Comparison of ENCODE assay signal across 8 cellular contexts in the genomic region with DNA sequence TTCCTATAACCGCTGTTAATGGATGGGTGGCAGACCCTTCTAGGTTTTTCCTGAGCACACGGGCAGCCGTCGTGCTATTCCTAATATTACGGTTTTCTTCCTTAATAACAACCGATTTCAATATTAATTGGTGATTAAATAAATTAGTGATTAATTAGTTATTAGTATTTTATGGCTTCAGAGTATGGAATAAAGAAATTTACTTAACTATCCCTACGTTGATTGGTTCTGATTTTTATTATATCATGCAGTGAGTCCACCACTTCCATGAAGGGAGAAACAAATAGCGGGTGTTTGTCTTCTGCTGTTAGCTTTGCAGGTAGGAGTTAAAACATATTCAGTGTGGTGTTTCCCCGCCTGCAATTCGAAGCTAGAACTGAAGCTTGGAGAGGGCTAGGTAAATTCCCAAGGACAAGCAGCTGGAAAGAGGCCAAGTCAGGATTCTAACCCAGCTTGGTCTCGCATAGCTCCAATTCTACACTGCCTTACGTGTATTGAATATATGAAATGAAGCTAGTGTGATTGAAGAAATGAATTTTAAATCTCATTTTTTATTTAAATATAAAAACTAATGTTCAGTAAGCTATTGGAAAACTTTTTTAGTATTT. TPM values are rescaled to one million over a fixed set of nuclear protein-coding genes. Genes with fewer than 3 reads are reported as not detected.
DNase-seq lines count a peak whose midpoint lies in the region; ATAC-seq, FAIRE-seq and TF ChIP-seq lines count a peak whose summit lies in the region.

No MANE protein-coding gene starts in this region.

- H3K27me3 ChIP-seq in BJ (ENCODE audit: control insufficient read depth, insufficient read depth, low read length), result no peaks in the 10 kb centered on the region
- no peaks in the 10 kb centered on the region for H3K27me3 ChIP-seq in cardiac muscle cell

- peaks cover 24 to 34% (median 27%) of the 10 kb centered on the region in 3 donors for H3K4me1 Mint-ChIP-seq in IgD-negative memory B cell
- H3K4me1 Mint-ChIP-seq in activated T-helper 17 cell treated with anti-CD3 and anti-CD28 coated beads, Interleukin-2, amount 50 U/mL, for 72 hours, result peaks cover 28% of the 10 kb centered on the region
- H3K4me1 Mint-ChIP-seq in progenitor cell of endocrine pancreas (ENCODE audit: low read depth), result peaks cover 31% of the 10 kb centered on the region

- H3K27ac Mint-ChIP-seq in IgD-negative memory B cell (peak overlapping the region; percentile 97 to 100 (median 100)), progenitor cell of endocrine pancreas (peak overlapping the region; percentile 100)
- H3K27ac Mint-ChIP-seq in activated T-helper 17 cell treated with anti-CD3 and anti-CD28 coated beads, Interleukin-2, amount 50 U/mL, for 72 hours, result peak overlapping the region; percentile 99

- TF ChIP-seq POLR2A in GM18505 (IDR thresholded peaks at IDR 0.05; ENCODE audit: borderline replicate concordance, extremely low read depth, insufficient read depth, insufficient read length), result no peak

- H3K9me3 Mint-ChIP-seq in IgD-negative memory B cell (no peaks in the 10 kb centered on the region), progenitor cell of endocrine pancreas (ENCODE audit: low read depth) (no peaks in the 10 kb centered on the region)
- no peaks in the 10 kb centered on the region for H3K9me3 Mint-ChIP-seq in activated T-helper 17 cell treated with anti-CD3 and anti-CD28 coated beads, Interleukin-2, amount 50 U/mL, for 72 hours

- peak overlapping the region; percentile 69 for H3K4me3 ChIP-seq in BJ (ENCODE audit: low read depth, low read length)
- H3K4me3 ChIP-seq in cardiac muscle cell, result peak overlapping the region; percentile 60

- H3K36me3 Mint-ChIP-seq in IgD-negative memory B cell, result no peaks in the 10 kb centered on the region
- H3K36me3 Mint-ChIP-seq in activated T-helper 17 cell treated with anti-CD3 and anti-CD28 coated beads, Interleukin-2, amount 50 U/mL, for 72 hours (ENCODE audit: low read depth), result peaks cover 45% of the 10 kb centered on the region
- H3K36me3 Mint-ChIP-seq in progenitor cell of endocrine pancreas (ENCODE audit: insufficient read depth), result peaks cover 4% of the 10 kb centered on the region

- H3K36me3 ChIP-seq in BJ (ENCODE audit: control insufficient read depth, insufficient read depth, low read length) (no peaks in the 10 kb centered on the region; the same call in 1 of the 2 replicates), cardiac muscle cell (no peaks in the 10 kb centered on the region)

- no peak for FAIRE-seq in D721Med (lab: Jason Lieb, UNC)

- H3K4me1 ChIP-seq in cardiac muscle cell (ENCODE audit: low read depth), result peaks cover 15% of the 10 kb centered on the region

- peak overlapping the region; percentile 98 for H3K27ac ChIP-seq in cardiac muscle cell

- peak; percentile 44 for ATAC-seq in activated T-helper 17 cell treated with anti-CD3 and anti-CD28 coated beads, Interleukin-2, amount 50 U/mL, for 72 hours (replicated peaks)
- ATAC-seq in GM18505 (IDR thresholded peaks at IDR 0.05; ENCODE audit: unreplicated experiment) (no peak), GM19035 (IDR thresholded peaks at IDR 0.05; ENCODE audit: unreplicated experiment) (no peak)

- no peak for TF ChIP-seq CTCF in BJ (IDR thresholded peaks at IDR 0.05; ENCODE audit: insufficient read depth, low read depth, low read length)
- no peak for TF ChIP-seq CTCF in cardiac muscle cell (IDR thresholded peaks at IDR 0.05; ENCODE audit: low read depth, low read length)
- TF ChIP-seq CTCF in progenitor cell of endocrine pancreas (IDR thresholded peaks at IDR 0.05; ENCODE audit: unreplicated experiment), result no peak
- no peak for TF ChIP-seq CTCF in D721Med (IDR thresholded peaks at IDR 0.05; ENCODE audit: insufficient read depth, missing control alignments)

- POLR2A ChIA-PET in BJ (lab: Charles Lee), result no interaction called here

- CTCF ChIA-PET in BJ (lab: Yijun Ruan, JAX), result no interaction called here

- no peak for DNase-seq in BJ (ENCODE audit: low read depth)
- DNase-seq in cardiac muscle cell (ENCODE audit: low read depth in 1 of 2, low spot score in 1 of 2), result peak; percentile 45 to 74
- DNase-seq in progenitor cell of endocrine pancreas (ENCODE audit: low spot score, unreplicated experiment), result no peak
- no peak for DNase-seq in D721Med (ENCODE audit: insufficient read length, low spot score)

- no peaks in the 10 kb centered on the region for H3K27me3 Mint-ChIP-seq in IgD-negative memory B cell
- H3K27me3 Mint-ChIP-seq in activated T-helper 17 cell treated with anti-CD3 and anti-CD28 coated beads, Interleukin-2, amount 50 U/mL, for 72 hours, result no peaks in the 10 kb centered on the region
- no peaks in the 10 kb centered on the region for H3K27me3 Mint-ChIP-seq in progenitor cell of endocrine pancreas

- H3K4me3 Mint-ChIP-seq in IgD-negative memory B cell (peak overlapping the region; percentile 95 to 99 (median 99)), progenitor cell of endocrine pancreas (ENCODE audit: low read depth) (peak overlapping the region; percentile 98)
- H3K4me3 Mint-ChIP-seq in activated T-helper 17 cell treated with anti-CD3 and anti-CD28 coated beads, Interleukin-2, amount 50 U/mL, for 72 hours, result peak overlapping the region; percentile 97

- H3K9me3 ChIP-seq in cardiac muscle cell (ENCODE audit: low read depth), result no peaks in the 10 kb centered on the region

RNA-seq across cellular contexts. Expression of gene CSTF2T, which starts 0.9 kb away (rescaled TPM):
- 4.2 and 5.1 TPM in 2 replicates for polyA plus RNA-seq in BJ (2011; rRNA removed)
- 4.5 and 5.0 TPM in 2 replicates for polyA minus RNA-seq in BJ (2011; rRNA and poly(A)+ RNA removed)
- 11.7 TPM for polyA plus RNA-seq in IgD-negative memory B cell
- total RNA-seq in activated T-helper 17 cell treated with anti-CD3 and anti-CD28 coated beads, Interleukin-2, amount 50 U/mL, for 72 hours, result 10 to 100 TPM; 25.6 to 29.7 TPM
- 22.1 and 28.5 TPM in 2 replicates for total RNA-seq in cardiac muscle cell
- 7.8 and 8.2 TPM in 2 replicates for polyA plus RNA-seq in cardiac muscle cell
- 26.7 and 28.7 TPM in 2 replicates for total RNA-seq in progenitor cell of endocrine pancreas

Comparison
In these comparisons a context has a peak if more than half of its experiments do, and no peak if none do; other contexts are left out.
1. DNase-seq: peak in cardiac muscle cell (2 of 2); none in BJ (single experiment), progenitor cell of endocrine pancreas (single experiment) and D721Med (single experiment).
2. Peak in every context shown above with its lines, with median percentiles within 50 percentile points of each other: H3K27ac Mint-ChIP-seq and H3K4me3 Mint-ChIP-seq.